ENCODE assay signal across 9 cellular contexts in the genomic region with DNA sequence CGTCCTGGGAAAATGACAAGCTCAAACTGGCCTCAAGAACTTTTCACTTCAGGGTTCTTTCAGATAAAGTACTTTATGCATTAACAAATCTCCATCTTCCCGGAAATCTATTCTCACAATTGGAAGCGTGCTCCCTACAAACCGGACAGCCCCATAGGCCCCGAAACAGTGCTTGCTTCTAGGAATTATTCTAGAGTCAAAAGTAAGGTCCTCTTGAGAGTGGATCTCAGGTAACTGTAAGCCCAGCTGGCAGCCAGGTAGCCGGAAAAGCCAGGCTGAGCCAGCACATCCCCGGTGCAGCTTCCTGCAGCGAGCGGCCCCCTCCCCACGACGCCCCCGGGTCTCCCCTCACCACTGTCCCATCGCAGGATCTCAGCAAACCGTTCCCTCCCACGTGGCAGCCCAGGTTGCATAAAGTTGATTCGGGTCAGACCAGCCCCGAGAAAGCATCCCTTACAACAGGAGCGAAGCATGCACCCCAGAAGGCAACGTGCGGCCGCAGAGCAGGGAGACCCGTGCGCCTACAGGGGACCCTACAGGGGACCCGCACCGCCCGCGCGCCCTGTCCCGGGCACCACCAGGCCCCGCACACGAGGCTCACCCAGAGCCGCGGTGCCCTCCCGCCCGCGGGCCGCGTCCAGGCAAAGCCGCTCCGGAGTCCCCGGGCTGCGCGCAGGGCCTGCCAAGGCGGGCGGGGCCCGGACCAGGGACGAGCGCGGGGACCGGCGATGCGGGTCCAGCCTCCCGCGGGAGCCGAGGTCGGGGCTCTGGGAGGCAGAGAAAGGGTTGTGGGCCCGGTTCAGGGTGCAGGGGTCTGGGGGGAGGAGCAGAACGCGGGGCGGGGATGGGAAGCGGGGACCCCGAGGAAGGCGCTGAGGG. TPM values are rescaled to one million over a fixed set of nuclear protein-coding genes. Genes with fewer than 3 reads are reported as not detected.
A peak's percentile ranks its signal among the peaks of the same experiment; 100 is the strongest.
DNase-seq lines count a peak whose midpoint lies in the region; ATAC-seq, FAIRE-seq and TF ChIP-seq lines count a peak whose summit lies in the region.
"Had no signal": no experiment of that assay in that cellular context is flagged by ENCODE, and none has a peak within 500 bp of the region (broad histone marks: within the 10 kb centered on the region; RNA-seq: fewer than 3 reads in every experiment).

No MANE protein-coding gene starts in this region.

- H3K27me3 ChIP-seq in endodermal cell (ENCODE audit: control insufficient read depth, insufficient read depth, low read length, poor library complexity, severe bottlenecking) (no peaks in the 10 kb centered on the region), muscle layer of duodenum (ENCODE audit: low read depth, low read length) (no peaks in the 10 kb centered on the region)

- H3K9me3 ChIP-seq in A549 (no peaks in the 10 kb centered on the region), SK-N-MC (ENCODE audit: low read depth, low read length) (no peaks in the 10 kb centered on the region), endodermal cell (ENCODE audit: control insufficient read depth, low read length) (no peaks in the 10 kb centered on the region), muscle layer of duodenum (ENCODE audit: control insufficient read depth in 1 of 2, low read length in 2 of 2) (no peaks in the 10 kb centered on the region)

- H3K4me3 Mint-ChIP-seq in endodermal cell: peak overlapping the region; percentile 81

- POLR2A ChIA-PET in A549 (lab: Yijun Ruan, JAX): interaction anchor here (1.5 to 2.9 kb wide), 3 partner anchors 10 to 40 kb away, joined by 5 to 13 read pairs (median 5); no protein-coding TSS in a partner anchor

- DNase-seq in A549 (ENCODE audit: low read depth in 1 of 2, low spot score in 1 of 2): no peak
- no peak for DNase-seq in SK-N-MC (ENCODE audit: low read depth, low spot score)
- DNase-seq in endodermal cell: peak; percentile 68
- no peak for DNase-seq in midbrain (lab: John Stamatoyannopoulos, UW)
- no peak for DNase-seq in HuH-7 (ENCODE audit: low spot score)

- WGBS in A549 (ENCODE audit: missing lambda C conversion rate): 11% methylated on average over 18 of the region's 63 CpGs
- 1 to 6% methylated on average over 8 to 63 of the region's 63 CpGs for WGBS in endodermal cell (ENCODE audit: insufficient coverage in 1 of 2, insufficient read length in 1 of 2), 2 experiments

- peak overlapping the region; percentile 98 for H3K4me2 ChIP-seq in A549

- peaks cover 18% of the 10 kb centered on the region for H3K4me1 Mint-ChIP-seq in endodermal cell

- H3K36me3 ChIP-seq in SK-N-MC (ENCODE audit: insufficient read depth, low read length) (peaks cover 22% of the 10 kb centered on the region; the same call in 1 of the 2 replicates), endodermal cell (ENCODE audit: control insufficient read depth, insufficient read depth, low read length) (peaks cover 23% of the 10 kb centered on the region), muscle layer of duodenum (ENCODE audit: control insufficient read depth in 1 of 2, insufficient read depth in 2 of 2, low read length in 2 of 2) (peaks cover 5 to 12% of the 10 kb centered on the region in 2 donors)

- H3K9ac ChIP-seq in SK-N-MC (ENCODE audit: insufficient read length): peak overlapping the region; percentile 67
- H3K9ac ChIP-seq in endodermal cell (ENCODE audit: extremely low read depth, low read length, poor library complexity, severe bottlenecking): peak overlapping the region; percentile 38

- no peak for TF ChIP-seq RAD21 in A549 (conservative IDR thresholded peaks at IDR 0.05 in 1 of 2, IDR thresholded peaks at IDR 0.05 in 1 of 2)

- no peaks in the 10 kb centered on the region for H3K9me3 Mint-ChIP-seq in endodermal cell

- H3K4me3 ChIP-seq in A549: peak overlapping the region; percentile 93
- peak overlapping the region; percentile 81 for H3K4me3 ChIP-seq in SK-N-MC
- H3K4me3 ChIP-seq in endodermal cell (ENCODE audit: low read length): peak overlapping the region; percentile 77
- peak overlapping the region; percentile 53 to 75 for H3K4me3 ChIP-seq in muscle layer of duodenum (ENCODE audit: low read depth in 1 of 2, low read length in 2 of 2)

- H3K36me3 Mint-ChIP-seq in endodermal cell (ENCODE audit: low read depth): peaks cover 25% of the 10 kb centered on the region

- CTCF ChIA-PET in A549 (lab: Yijun Ruan, JAX): interaction anchor here (0.6 to 1.7 kb wide), 6 partner anchors 13 to 58 kb away, joined by 3 to 4 read pairs (median 4); no protein-coding TSS in a partner anchor

- H3K27ac ChIP-seq in A549 (peak overlapping the region; percentile 93 to 99), SK-N-MC (no peak overlapping the region), endodermal cell (ENCODE audit: low read depth, low read length) (no peak overlapping the region), muscle layer of duodenum (ENCODE audit: low read length) (no peak overlapping the region)

- no peaks in the 10 kb centered on the region for H3K27me3 Mint-ChIP-seq in endodermal cell (ENCODE audit: insufficient read depth)

- FAIRE-seq in A549 (lab: Jason Lieb, UNC): no peak
- FAIRE-seq: islet of Langerhans had no signal

- ATAC-seq in A549 (peak; percentile 23 to 37), GM19023 (IDR thresholded peaks at IDR 0.05; ENCODE audit: unreplicated experiment) (peak; percentile 5), HG03442 (IDR thresholded peaks at IDR 0.05; ENCODE audit: unreplicated experiment) (no peak)

- no peak for TF ChIP-seq EP300 in A549 (IDR thresholded peaks at IDR 0.05)

- H3K4me1 ChIP-seq in A549 (peaks cover 44% of the 10 kb centered on the region), endodermal cell (ENCODE audit: control insufficient read depth, insufficient read depth, low read length) (peaks cover 6% of the 10 kb centered on the region), muscle layer of duodenum (ENCODE audit: control insufficient read depth in 1 of 2, insufficient read depth in 2 of 2, low read length in 2 of 2) (peaks cover 0 to 22% of the 10 kb centered on the region in 2 donors)

- H3K27ac Mint-ChIP-seq in endodermal cell: peak overlapping the region; percentile 64

- TF ChIP-seq POLR2A in A549 (IDR thresholded peaks at IDR 0.05; ENCODE audit: low read length): no peak

- TF ChIP-seq CTCF in A549 (IDR thresholded peaks at IDR 0.05) (no peak), endodermal cell (conservative IDR thresholded peaks at IDR 0.05) (no peak)

TF ChIP-seq in A549, 52 proteins besides CTCF, POLR2A, EP300 and RAD21:
- TF ChIP-seq, protein P1, sequence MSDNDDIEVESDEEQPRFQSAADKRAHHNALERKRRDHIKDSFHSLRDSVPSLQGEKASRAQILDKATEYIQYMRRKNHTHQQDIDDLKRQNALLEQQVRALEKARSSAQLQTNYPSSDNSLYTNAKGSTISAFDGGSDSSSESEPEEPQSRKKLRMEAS (IDR thresholded peaks at IDR 0.05): peak; percentile 49
- TF ChIP-seq TFCP2L1 (CRISPR knock-in tag; IDR thresholded peaks at IDR 0.05): no peak

RNA-seq across cellular contexts. Expression of a gene that starts 0.9 kb away (rescaled TPM):
- 22.9 and 24.7 TPM in 2 replicates for polyA plus RNA-seq in A549 (2011; rRNA removed)
- 40.3 and 47.5 TPM in 2 replicates for polyA plus RNA-seq in A549 (2012; cell fraction: cytosol; rRNA removed)
- polyA plus RNA-seq in A549 (2012; cell fraction: nucleus; rRNA removed): 84.6 and 102 TPM in 2 replicates
- polyA plus RNA-seq in A549 (2017; fragmentation: RNase III; extraction: RNeasy Plus Mini Kit Qiagen cat#74134 plus additional on column Dnase treatment): 59.9 to 74.9 TPM (median 73.4 TPM) in 3 replicates
- 17.1 and 25.6 TPM in 2 replicates for polyA minus RNA-seq in A549 (2011; rRNA and poly(A)+ RNA removed)
- 100 to 1,000 TPM in 1 of 2 donors, 10 to 100 TPM in 1; 78.5 to 124 TPM for total RNA-seq in endodermal cell
- polyA plus RNA-seq in endodermal cell (2013, experiment 1 of 2): 72.3 TPM
- 67.4 TPM for polyA plus RNA-seq in endodermal cell (2013, experiment 2 of 2)

Comparison
In these comparisons a context has a peak if more than half of its experiments do, and no peak if none do; other contexts are left out.
1. H3K27ac ChIP-seq: peak in A549 (2 of 2); none in SK-N-MC (single experiment), endodermal cell (single experiment) and muscle layer of duodenum (single experiment).
2. Peak in every context shown above with its lines, with median percentiles within 50 percentile points of each other: H3K4me3 ChIP-seq.